ENCODE assay signal across 1 cellular context in the genomic region with DNA sequence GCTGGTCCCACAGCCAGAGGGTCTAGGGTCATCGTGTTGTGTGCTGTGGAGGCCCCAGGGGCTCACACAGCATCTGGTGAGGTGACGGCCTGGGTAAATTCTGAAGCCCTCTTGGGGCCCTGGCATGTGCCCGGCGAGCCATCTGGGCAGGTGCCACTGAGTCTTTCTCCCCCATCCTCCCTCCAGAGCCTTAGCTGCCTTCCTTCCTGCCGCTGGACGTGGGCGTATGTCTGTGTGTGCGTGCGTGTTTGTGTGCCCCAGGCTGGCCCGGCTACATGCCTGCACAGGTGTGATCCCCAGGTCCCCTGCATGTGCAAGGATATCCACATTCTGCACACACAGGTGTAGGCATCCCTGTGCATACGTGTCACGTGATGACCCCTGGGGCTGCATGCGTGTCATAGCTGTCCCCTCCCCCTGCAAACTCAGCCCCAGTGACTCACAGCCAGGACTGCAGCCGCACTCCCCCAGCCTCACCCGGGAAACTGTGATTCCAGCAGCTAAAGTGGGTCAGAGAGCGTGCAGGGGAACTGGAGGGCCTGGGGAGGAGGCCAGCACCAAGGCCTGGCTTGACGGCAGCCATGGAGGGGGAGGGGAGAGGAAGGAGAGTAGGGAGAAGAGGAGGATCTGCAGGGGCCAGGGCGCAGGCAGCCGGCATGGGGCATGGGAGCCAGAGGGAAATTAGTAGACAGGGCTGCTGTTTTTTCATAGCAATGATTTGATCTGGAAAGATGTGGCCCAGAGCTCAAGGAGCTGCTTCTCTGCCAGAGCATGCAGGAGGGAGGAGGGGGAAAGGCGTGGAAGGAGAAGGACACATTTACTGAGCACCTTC.
A peak's percentile ranks its signal among the peaks of the same experiment; 100 is the strongest.
TF ChIP-seq lines count a peak whose summit lies in the region.

No MANE protein-coding gene starts in this region.

TF ChIP-seq in IMR-90, 13 proteins besides CTCF, POLR2A, EP300 and RAD21 (continued from another document):
- TF ChIP-seq BHLHE40 (IDR thresholded peaks at IDR 0.05; ENCODE audit: low read depth, low read length), result peak; percentile 59
